In genomic region chr11:94511932-94512781, GRCh38 we compare ENCODE assay signal across 8 cellular contexts. TPM values are rescaled to one million over a fixed set of nuclear protein-coding genes. Genes with fewer than 3 reads are reported as not detected.
DNase-seq lines count a peak whose midpoint lies in the region; TF ChIP-seq lines count a peak whose summit lies in the region.

C11orf97 (plus strand) TSS chr11:94512461; CDS start chr11:94512529, 68 bp downstream.

- WGBS in endodermal cell (ENCODE audit: insufficient coverage in 1 of 2, insufficient read length in 1 of 2), 2 experiments = 23 to 77% methylated on average over 13 to 53 of the region's 53 CpGs
- no CpG with 5 or more reads among the region's 53 CpGs for WGBS in mesendoderm (ENCODE audit: extremely low coverage, insufficient coverage, low lambda C conversion rate)

- no peak within 1 kb of the TSS for H2AK5ac ChIP-seq in mesendoderm (ENCODE audit: low read length)

- H3K27me3 Mint-ChIP-seq in endodermal cell (ENCODE audit: insufficient read depth) = peaks cover 66% of the 10 kb centered on the region

- H3K56ac ChIP-seq in mesendoderm (ENCODE audit: low read length) = peak within 1 kb of the TSS; percentile 38

- H3K9ac ChIP-seq in endodermal cell (ENCODE audit: extremely low read depth, low read length, poor library complexity, severe bottlenecking) (no peak within 1 kb of the TSS), mesendoderm (ENCODE audit: low read length) (no peak within 1 kb of the TSS)

- H3K4me2 ChIP-seq in mesendoderm (ENCODE audit: low read length) = peak within 1 kb of the TSS; percentile 74

- H3K27ac Mint-ChIP-seq in endodermal cell = no peak within 1 kb of the TSS

- H3K36me3 ChIP-seq in HAP-1 (replicated peaks) (no peaks in the 10 kb centered on the region), endodermal cell (ENCODE audit: control insufficient read depth, insufficient read depth, low read length) (no peaks in the 10 kb centered on the region), mesendoderm (ENCODE audit: control insufficient read depth, insufficient read depth, low read length) (no peaks in the 10 kb centered on the region)

- H3K79me1 ChIP-seq in mesendoderm (ENCODE audit: low read length) = no peaks in the 10 kb centered on the region

- H4K8ac ChIP-seq in mesendoderm (ENCODE audit: low read depth, low read length) = no peak within 1 kb of the TSS

- H3K4me3 Mint-ChIP-seq in endodermal cell = peak within 1 kb of the TSS; percentile 60

- H4K5ac ChIP-seq in mesendoderm (ENCODE audit: low read length) = no peak within 1 kb of the TSS

- in situ Hi-C loops in HAP-1 (cut with MboI; ENCODE audit: low sequenced_read_pairs) = loop anchor here (25.0 kb wide), 1 partner anchor 625 kb away; no protein-coding TSS in a partner anchor

- no peak within 1 kb of the TSS for H3K4ac ChIP-seq in mesendoderm (ENCODE audit: low read depth, low read length)

- no peak within 1 kb of the TSS for H3K18ac ChIP-seq in mesendoderm (ENCODE audit: low read length)

- no peak within 1 kb of the TSS for H2BK120ac ChIP-seq in mesendoderm (ENCODE audit: low read depth, low read length)

- H2BK15ac ChIP-seq in mesendoderm (replicated peaks; ENCODE audit: low read depth) = no peak within 1 kb of the TSS

- peak within 1 kb of the TSS; percentile 25 for H3K4me3 ChIP-seq in HAP-1
- peak within 1 kb of the TSS; percentile 76 for H3K4me3 ChIP-seq in endodermal cell (ENCODE audit: low read length)
- no peak within 1 kb of the TSS for H3K4me3 ChIP-seq in mesendoderm (ENCODE audit: low read length)

- no peaks in the 10 kb centered on the region for H3K36me3 Mint-ChIP-seq in endodermal cell (ENCODE audit: low read depth)

- DNase-seq in ELF-1 (ENCODE audit: low read depth, low spot score) (peak; percentile 94), HAP-1 (ENCODE audit: low spot score in 2 of 2) (peak in 1 of 2 experiments; percentile 76), NCI-H146 (lab: John Stamatoyannopoulos, UW) (peak; percentile 61), endodermal cell (peak; percentile 95), mesendoderm (peak; percentile 89), GM19240 (ENCODE audit: insufficient read length, low spot score) (no peak)
- peak; percentile 79 for DNase-seq in activated CD8-positive, alpha-beta memory T cell treated with anti-CD3 and anti-CD28 coated beads for 24 hours
- peak in 2 of 3 donors; percentile 18 to 43 for DNase-seq in stimulated activated CD4-positive, alpha-beta T cell treated with anti-CD3 and anti-CD28 coated beads, TNF-alpha, amount 100 ng/mL, for 48 hours (ENCODE audit: low read depth in 3 of 3)

- H3K27ac ChIP-seq in endodermal cell (ENCODE audit: low read depth, low read length) (no peak within 1 kb of the TSS), mesendoderm (ENCODE audit: low read depth, low read length) (no peak within 1 kb of the TSS)

- no peak within 1 kb of the TSS for H2BK5ac ChIP-seq in mesendoderm (ENCODE audit: low read length)

- no peak for TF ChIP-seq CTCF in endodermal cell (conservative IDR thresholded peaks at IDR 0.05)

- H3K27me3 ChIP-seq in HAP-1 (ENCODE audit: low read depth) (peaks cover 19% of the 10 kb centered on the region), endodermal cell (ENCODE audit: control insufficient read depth, insufficient read depth, low read length, poor library complexity, severe bottlenecking) (peaks cover 37% of the 10 kb centered on the region), mesendoderm (ENCODE audit: insufficient read depth, low read length, poor library complexity) (no peaks in the 10 kb centered on the region)

- peaks cover 4% of the 10 kb centered on the region for H3K4me1 Mint-ChIP-seq in endodermal cell

- no peaks in the 10 kb centered on the region for H3K9me3 ChIP-seq in HAP-1
- peaks cover 6% of the 10 kb centered on the region for H3K9me3 ChIP-seq in endodermal cell (ENCODE audit: control insufficient read depth, low read length)

- H3K9me3 Mint-ChIP-seq in endodermal cell = no peaks in the 10 kb centered on the region

- no peaks in the 10 kb centered on the region for H3K79me2 ChIP-seq in mesendoderm (ENCODE audit: control insufficient read depth, insufficient read depth, low read length)

- H3K4me1 ChIP-seq in HAP-1 (no peaks in the 10 kb centered on the region), endodermal cell (ENCODE audit: control insufficient read depth, insufficient read depth, low read length) (no peaks in the 10 kb centered on the region), mesendoderm (ENCODE audit: control insufficient read depth, low read depth, low read length) (peaks cover 5% of the 10 kb centered on the region)

- peak within 1 kb of the TSS; percentile 80 for H3K23ac ChIP-seq in mesendoderm (ENCODE audit: low read length)

RNA-seq across cellular contexts. Expression of gene C11orf97, which starts in this region (rescaled TPM):
- not detected for total RNA-seq in endodermal cell
- polyA plus RNA-seq in endodermal cell (2013, experiment 1 of 2) = not detected
- not detected for polyA plus RNA-seq in endodermal cell (2013, experiment 2 of 2)
- not detected for polyA plus RNA-seq in mesendoderm (2013, experiment 1 of 2)
- not detected for polyA plus RNA-seq in mesendoderm (2013, experiment 2 of 2)

Comparison
In these comparisons a context has a peak if more than half of its experiments do, and no peak if none do; other contexts are left out.
1. Peak in DNase-seq and H3K4me3 ChIP-seq in endodermal cell; RNA of the gene not detected or under 1 TPM.